1 cellular context compared by ENCODE assay signal in genomic region chr10:86775056-86775858, GRCh38.
TF ChIP-seq lines count a peak whose summit lies in the region.

No MANE protein-coding gene starts in this region.

TF ChIP-seq in HepG2, 621 proteins besides CTCF, POLR2A, EP300 and RAD21 (continued from another document and continues in another):
- TF ChIP-seq ZHX2 (IDR thresholded peaks at IDR 0.05; ENCODE audit: low read depth) (no peak), ZHX2 (CRISPR knock-in tag; IDR thresholded peaks at IDR 0.05; ENCODE audit: borderline replicate concordance) (no peak), ZNF432 (CRISPR knock-in tag; IDR thresholded peaks at IDR 0.05; ENCODE audit: borderline replicate concordance) (no peak), ARID2 (CRISPR knock-in tag; IDR thresholded peaks at IDR 0.05; ENCODE audit: borderline replicate concordance) (no peak), ZNF335 (CRISPR knock-in tag; IDR thresholded peaks at IDR 0.05) (no peak), TMF1 (CRISPR knock-in tag; IDR thresholded peaks at IDR 0.05; ENCODE audit: low read depth) (no peak), FOXC1 (CRISPR knock-in tag; IDR thresholded peaks at IDR 0.05; ENCODE audit: borderline replicate concordance) (no peak), CENPT (CRISPR knock-in tag; IDR thresholded peaks at IDR 0.05; ENCODE audit: low read depth) (no peak), NONO (IDR thresholded peaks at IDR 0.05) (no peak), NONO (CRISPR knock-in tag; conservative IDR thresholded peaks at IDR 0.05) (no peak), ZNF720 (CRISPR knock-in tag; IDR thresholded peaks at IDR 0.05) (no peak), RNF219 (CRISPR knock-in tag; IDR thresholded peaks at IDR 0.05) (no peak; the same call in 1 of the 2 replicates), ZNF562 (CRISPR knock-in tag; IDR thresholded peaks at IDR 0.05; ENCODE audit: borderline replicate concordance) (no peak), AGO1 (IDR thresholded peaks at IDR 0.05; ENCODE audit: low read depth, low read length, poor library complexity, severe bottlenecking) (no peak), KAT8 (CRISPR knock-in tag; IDR thresholded peaks at IDR 0.05) (peak; percentile 58; the same call in 1 of the 2 replicates), KAT2B (IDR thresholded peaks at IDR 0.05; ENCODE audit: borderline replicate concordance, low read depth, low read length) (peak; percentile 86), ZNF558 (CRISPR knock-in tag; IDR thresholded peaks at IDR 0.05; ENCODE audit: borderline replicate concordance) (no peak), SUZ12 (IDR thresholded peaks at IDR 0.05; ENCODE audit: low read depth, low read length) (no peak), ZSCAN29 (CRISPR knock-in tag; conservative IDR thresholded peaks at IDR 0.05) (0 out of 2 replicates have a peak, but pooled peaks have one; percentile 64), TARDBP (CRISPR knock-in tag; IDR thresholded peaks at IDR 0.05) (no peak), GPN1 (CRISPR knock-in tag; IDR thresholded peaks at IDR 0.05; ENCODE audit: borderline replicate concordance) (no peak), DR1 (CRISPR knock-in tag; IDR thresholded peaks at IDR 0.05) (no peak), NFKB2 (CRISPR knock-in tag; IDR thresholded peaks at IDR 0.05; ENCODE audit: borderline replicate concordance) (no peak), NFYC (CRISPR knock-in tag; IDR thresholded peaks at IDR 0.05) (no peak; the same call in 1 of the 2 replicates), BORCS8-MEF2B (CRISPR knock-in tag; IDR thresholded peaks at IDR 0.05) (no peak), ZNF883 (CRISPR knock-in tag; IDR thresholded peaks at IDR 0.05; ENCODE audit: not compliant biosample characterization) (no peak), ZNF460 (CRISPR knock-in tag; IDR thresholded peaks at IDR 0.05; ENCODE audit: borderline replicate concordance) (no peak), ZNF850 (CRISPR knock-in tag; conservative IDR thresholded peaks at IDR 0.05) (no peak), ZNF879 (CRISPR knock-in tag; IDR thresholded peaks at IDR 0.05) (no peak), BCL3 (CRISPR knock-in tag; IDR thresholded peaks at IDR 0.05) (no peak), ZNF577 (CRISPR knock-in tag; IDR thresholded peaks at IDR 0.05; ENCODE audit: borderline replicate concordance, low read depth) (no peak), ZNF333 (CRISPR knock-in tag; IDR thresholded peaks at IDR 0.05; ENCODE audit: borderline replicate concordance) (no peak), NFATC3 (CRISPR knock-in tag; IDR thresholded peaks at IDR 0.05) (no peak), WIZ (CRISPR knock-in tag; IDR thresholded peaks at IDR 0.05) (no peak), ZNF501 (CRISPR knock-in tag; IDR thresholded peaks at IDR 0.05) (no peak), IKZF4 (CRISPR knock-in tag; IDR thresholded peaks at IDR 0.05; ENCODE audit: borderline replicate concordance, low read depth, not compliant biosample characterization) (no peak)
- TF ChIP-seq, protein P1, sequence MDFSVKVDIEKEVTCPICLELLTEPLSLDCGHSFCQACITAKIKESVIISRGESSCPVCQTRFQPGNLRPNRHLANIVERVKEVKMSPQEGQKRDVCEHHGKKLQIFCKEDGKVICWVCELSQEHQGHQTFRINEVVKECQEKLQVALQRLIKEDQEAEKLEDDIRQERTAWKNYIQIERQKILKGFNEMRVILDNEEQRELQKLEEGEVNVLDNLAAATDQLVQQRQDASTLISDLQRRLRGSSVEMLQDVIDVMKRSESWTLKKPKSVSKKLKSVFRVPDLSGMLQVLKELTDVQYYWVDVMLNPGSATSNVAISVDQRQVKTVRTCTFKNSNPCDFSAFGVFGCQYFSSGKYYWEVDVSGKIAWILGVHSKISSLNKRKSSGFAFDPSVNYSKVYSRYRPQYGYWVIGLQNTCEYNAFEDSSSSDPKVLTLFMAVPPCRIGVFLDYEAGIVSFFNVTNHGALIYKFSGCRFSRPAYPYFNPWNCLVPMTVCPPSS (IDR thresholded peaks at IDR 0.05): no peak
- TF ChIP-seq, protein P2, sequence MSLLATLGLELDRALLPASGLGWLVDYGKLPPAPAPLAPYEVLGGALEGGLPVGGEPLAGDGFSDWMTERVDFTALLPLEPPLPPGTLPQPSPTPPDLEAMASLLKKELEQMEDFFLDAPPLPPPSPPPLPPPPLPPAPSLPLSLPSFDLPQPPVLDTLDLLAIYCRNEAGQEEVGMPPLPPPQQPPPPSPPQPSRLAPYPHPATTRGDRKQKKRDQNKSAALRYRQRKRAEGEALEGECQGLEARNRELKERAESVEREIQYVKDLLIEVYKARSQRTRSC (CRISPR knock-in tag; IDR thresholded peaks at IDR 0.05; ENCODE audit: low read depth): no peak
- TF ChIP-seq, protein P3, sequence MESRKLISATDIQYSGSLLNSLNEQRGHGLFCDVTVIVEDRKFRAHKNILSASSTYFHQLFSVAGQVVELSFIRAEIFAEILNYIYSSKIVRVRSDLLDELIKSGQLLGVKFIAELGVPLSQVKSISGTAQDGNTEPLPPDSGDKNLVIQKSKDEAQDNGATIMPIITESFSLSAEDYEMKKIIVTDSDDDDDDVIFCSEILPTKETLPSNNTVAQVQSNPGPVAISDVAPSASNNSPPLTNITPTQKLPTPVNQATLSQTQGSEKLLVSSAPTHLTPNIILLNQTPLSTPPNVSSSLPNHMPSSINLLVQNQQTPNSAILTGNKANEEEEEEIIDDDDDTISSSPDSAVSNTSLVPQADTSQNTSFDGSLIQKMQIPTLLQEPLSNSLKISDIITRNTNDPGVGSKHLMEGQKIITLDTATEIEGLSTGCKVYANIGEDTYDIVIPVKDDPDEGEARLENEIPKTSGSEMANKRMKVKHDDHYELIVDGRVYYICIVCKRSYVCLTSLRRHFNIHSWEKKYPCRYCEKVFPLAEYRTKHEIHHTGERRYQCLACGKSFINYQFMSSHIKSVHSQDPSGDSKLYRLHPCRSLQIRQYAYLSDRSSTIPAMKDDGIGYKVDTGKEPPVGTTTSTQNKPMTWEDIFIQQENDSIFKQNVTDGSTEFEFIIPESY (CRISPR knock-in tag; IDR thresholded peaks at IDR 0.05): no peak
- TF ChIP-seq, protein P4, sequence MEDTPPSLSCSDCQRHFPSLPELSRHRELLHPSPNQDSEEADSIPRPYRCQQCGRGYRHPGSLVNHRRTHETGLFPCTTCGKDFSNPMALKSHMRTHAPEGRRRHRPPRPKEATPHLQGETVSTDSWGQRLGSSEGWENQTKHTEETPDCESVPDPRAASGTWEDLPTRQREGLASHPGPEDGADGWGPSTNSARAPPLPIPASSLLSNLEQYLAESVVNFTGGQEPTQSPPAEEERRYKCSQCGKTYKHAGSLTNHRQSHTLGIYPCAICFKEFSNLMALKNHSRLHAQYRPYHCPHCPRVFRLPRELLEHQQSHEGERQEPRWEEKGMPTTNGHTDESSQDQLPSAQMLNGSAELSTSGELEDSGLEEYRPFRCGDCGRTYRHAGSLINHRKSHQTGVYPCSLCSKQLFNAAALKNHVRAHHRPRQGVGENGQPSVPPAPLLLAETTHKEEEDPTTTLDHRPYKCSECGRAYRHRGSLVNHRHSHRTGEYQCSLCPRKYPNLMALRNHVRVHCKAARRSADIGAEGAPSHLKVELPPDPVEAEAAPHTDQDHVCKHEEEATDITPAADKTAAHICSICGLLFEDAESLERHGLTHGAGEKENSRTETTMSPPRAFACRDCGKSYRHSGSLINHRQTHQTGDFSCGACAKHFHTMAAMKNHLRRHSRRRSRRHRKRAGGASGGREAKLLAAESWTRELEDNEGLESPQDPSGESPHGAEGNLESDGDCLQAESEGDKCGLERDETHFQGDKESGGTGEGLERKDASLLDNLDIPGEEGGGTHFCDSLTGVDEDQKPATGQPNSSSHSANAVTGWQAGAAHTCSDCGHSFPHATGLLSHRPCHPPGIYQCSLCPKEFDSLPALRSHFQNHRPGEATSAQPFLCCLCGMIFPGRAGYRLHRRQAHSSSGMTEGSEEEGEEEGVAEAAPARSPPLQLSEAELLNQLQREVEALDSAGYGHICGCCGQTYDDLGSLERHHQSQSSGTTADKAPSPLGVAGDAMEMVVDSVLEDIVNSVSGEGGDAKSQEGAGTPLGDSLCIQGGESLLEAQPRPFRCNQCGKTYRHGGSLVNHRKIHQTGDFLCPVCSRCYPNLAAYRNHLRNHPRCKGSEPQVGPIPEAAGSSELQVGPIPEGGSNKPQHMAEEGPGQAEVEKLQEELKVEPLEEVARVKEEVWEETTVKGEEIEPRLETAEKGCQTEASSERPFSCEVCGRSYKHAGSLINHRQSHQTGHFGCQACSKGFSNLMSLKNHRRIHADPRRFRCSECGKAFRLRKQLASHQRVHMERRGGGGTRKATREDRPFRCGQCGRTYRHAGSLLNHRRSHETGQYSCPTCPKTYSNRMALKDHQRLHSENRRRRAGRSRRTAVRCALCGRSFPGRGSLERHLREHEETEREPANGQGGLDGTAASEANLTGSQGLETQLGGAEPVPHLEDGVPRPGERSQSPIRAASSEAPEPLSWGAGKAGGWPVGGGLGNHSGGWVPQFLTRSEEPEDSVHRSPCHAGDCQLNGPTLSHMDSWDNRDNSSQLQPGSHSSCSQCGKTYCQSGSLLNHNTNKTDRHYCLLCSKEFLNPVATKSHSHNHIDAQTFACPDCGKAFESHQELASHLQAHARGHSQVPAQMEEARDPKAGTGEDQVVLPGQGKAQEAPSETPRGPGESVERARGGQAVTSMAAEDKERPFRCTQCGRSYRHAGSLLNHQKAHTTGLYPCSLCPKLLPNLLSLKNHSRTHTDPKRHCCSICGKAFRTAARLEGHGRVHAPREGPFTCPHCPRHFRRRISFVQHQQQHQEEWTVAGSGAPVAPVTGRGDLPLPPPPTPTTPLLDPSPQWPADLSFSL (CRISPR knock-in tag; IDR thresholded peaks at IDR 0.05): no peak
